ENCODE assay signal across 22 cellular contexts in the genomic region with DNA sequence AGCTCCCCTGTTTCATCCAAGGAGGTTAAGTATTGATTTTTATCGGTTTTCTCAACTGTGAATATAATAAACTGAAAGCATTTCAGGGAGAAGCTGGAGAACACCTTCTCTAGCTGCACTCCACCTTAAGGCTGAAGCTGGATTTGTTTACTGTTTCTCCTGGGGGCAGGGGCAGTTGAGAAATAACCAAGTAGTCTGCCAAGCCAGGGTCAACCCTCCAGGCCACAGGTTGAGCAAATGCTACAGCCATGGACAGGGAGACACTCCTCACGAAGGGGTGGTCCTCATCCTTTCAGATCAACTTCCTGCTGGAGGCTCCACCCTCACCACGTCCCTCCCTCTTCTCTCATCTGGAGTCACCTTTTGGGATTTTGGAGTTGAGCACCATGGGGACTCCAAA. TPM values are rescaled to one million over a fixed set of nuclear protein-coding genes. Genes with fewer than 3 reads are reported as not detected.
A peak's percentile ranks its signal among the peaks of the same experiment; 100 is the strongest.
DNase-seq lines count a peak whose midpoint lies in the region; ATAC-seq and TF ChIP-seq lines count a peak whose summit lies in the region.
"Had no signal": no experiment of that assay in that cellular context is flagged by ENCODE, and none has a peak within 500 bp of the region (broad histone marks: within the 10 kb centered on the region; RNA-seq: fewer than 3 reads in every experiment).

A gene with protein sequence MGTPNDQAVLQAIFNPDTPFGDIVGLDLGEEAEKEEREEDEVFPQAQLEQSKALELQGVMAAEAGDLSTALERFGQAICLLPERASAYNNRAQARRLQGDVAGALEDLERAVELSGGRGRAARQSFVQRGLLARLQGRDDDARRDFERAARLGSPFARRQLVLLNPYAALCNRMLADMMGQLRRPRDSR (plus strand): TSS at position 366 of the 400 bp plus-strand sequence. CDS start 21 bp downstream, at position 387.

- H3K27me3 ChIP-seq in right lobe of liver: no peaks in the 10 kb centered on the region
- H3K27me3 ChIP-seq: body of pancreas, colonic mucosa, uterus had no signal

- intact Hi-C loops in right lobe of liver (cut with DNase I): no loop called here

- no peaks in the 10 kb centered on the region for H3K9me3 Mint-ChIP-seq in activated naive CD8-positive, alpha-beta T cell treated with anti-CD3 and anti-CD28 coated beads, Interleukin-2, amount 10 ng/mL, durations not matched to agents 7 days and 5 days
- no peaks in the 10 kb centered on the region for H3K9me3 Mint-ChIP-seq in activated naive CD8-positive, alpha-beta T cell treated with anti-CD3 and anti-CD28 coated beads, Interleukin-2, amount 50 U/mL, for 24 hours
- H3K9me3 Mint-ChIP-seq in stimulated activated effector memory CD8-positive, alpha-beta T cell treated with anti-CD3 and anti-CD28 coated beads, Interleukin-12 subunit alpha, Interleukin-12 subunit beta, amount 100 ng/mL, for 72 hours: no peaks in the 10 kb centered on the region
- H3K9me3 Mint-ChIP-seq: activated CD4-positive, alpha-beta T cell treated with anti-CD3 and anti-CD28 coated beads, Interleukin-2, amount 10 ng/mL, durations not matched to agents 24 days and 14 days; immature natural killer cell had no signal

- peaks cover 0 to 71% (median 24%) of the 10 kb centered on the region in 4 donors for H3K4me1 ChIP-seq in right lobe of liver
- H3K4me1 ChIP-seq: uterus had no signal

- H3K4me3 ChIP-seq in right lobe of liver: peak within 1 kb of the TSS; percentile 27 to 75 (median 65)
- H3K4me3 ChIP-seq: body of pancreas, colonic mucosa, heart left ventricle, uterus had no signal

- H3K27me3 Mint-ChIP-seq in activated naive CD8-positive, alpha-beta T cell treated with anti-CD3 and anti-CD28 coated beads, Interleukin-2, amount 10 ng/mL, durations not matched to agents 7 days and 5 days: no peaks in the 10 kb centered on the region
- H3K27me3 Mint-ChIP-seq in activated naive CD8-positive, alpha-beta T cell treated with anti-CD3 and anti-CD28 coated beads, Interleukin-2, amount 50 U/mL, for 24 hours: no peaks in the 10 kb centered on the region
- H3K27me3 Mint-ChIP-seq: activated CD4-positive, alpha-beta T cell treated with anti-CD3 and anti-CD28 coated beads, Interleukin-2, amount 10 ng/mL, durations not matched to agents 24 days and 14 days had no signal

- peak; percentile 22 for TF ChIP-seq POLR2A in right lobe of liver (IDR thresholded peaks at IDR 0.05)

- H3K4me1 Mint-ChIP-seq in activated naive CD8-positive, alpha-beta T cell treated with anti-CD3 and anti-CD28 coated beads, Interleukin-2, amount 10 ng/mL, durations not matched to agents 7 days and 5 days: peaks cover 19% of the 10 kb centered on the region
- peaks cover 20% of the 10 kb centered on the region for H3K4me1 Mint-ChIP-seq in activated naive CD8-positive, alpha-beta T cell treated with anti-CD3 and anti-CD28 coated beads, Interleukin-2, amount 50 U/mL, for 24 hours
- peaks cover 36% of the 10 kb centered on the region for H3K4me1 Mint-ChIP-seq in stimulated activated effector memory CD8-positive, alpha-beta T cell treated with anti-CD3 and anti-CD28 coated beads, Interleukin-12 subunit alpha, Interleukin-12 subunit beta, amount 100 ng/mL, for 72 hours

- H3K36me3 Mint-ChIP-seq in activated naive CD8-positive, alpha-beta T cell treated with anti-CD3 and anti-CD28 coated beads, Interleukin-2, amount 10 ng/mL, durations not matched to agents 7 days and 5 days: peaks cover 8% of the 10 kb centered on the region
- H3K36me3 Mint-ChIP-seq in activated naive CD8-positive, alpha-beta T cell treated with anti-CD3 and anti-CD28 coated beads, Interleukin-2, amount 50 U/mL, for 24 hours (ENCODE audit: low read depth): peaks cover 9% of the 10 kb centered on the region
- peaks cover 74% of the 10 kb centered on the region for H3K36me3 Mint-ChIP-seq in stimulated activated effector memory CD8-positive, alpha-beta T cell treated with anti-CD3 and anti-CD28 coated beads, Interleukin-12 subunit alpha, Interleukin-12 subunit beta, amount 100 ng/mL, for 72 hours

- peaks cover 0 to 3% (median 2%) of the 10 kb centered on the region in 4 donors for H3K36me3 ChIP-seq in right lobe of liver
- H3K36me3 ChIP-seq: colonic mucosa, uterus had no signal

- WGBS in right lobe of liver (ENCODE audit: insufficient coverage, low coverage, low lambda C conversion rate, missing lambda C conversion rate): 27% methylated on average over 3 of the region's 3 CpGs

- peak within 1 kb of the TSS; percentile 37 to 94 (median 86) for H3K27ac ChIP-seq in right lobe of liver
- H3K27ac ChIP-seq: body of pancreas, colonic mucosa, heart left ventricle, uterus had no signal

- POLR2A ChIA-PET in activated naive CD8-positive, alpha-beta T cell treated with anti-CD3 and anti-CD28 coated beads, Interleukin-2, amount 10 ng/mL, durations not matched to agents 7 days and 5 days (lab: Charles Lee): no interaction called here

- no peak within 1 kb of the TSS for H3K4me3 Mint-ChIP-seq in activated naive CD8-positive, alpha-beta T cell treated with anti-CD3 and anti-CD28 coated beads, Interleukin-2, amount 10 ng/mL, durations not matched to agents 7 days and 5 days
- H3K4me3 Mint-ChIP-seq in activated naive CD8-positive, alpha-beta T cell treated with anti-CD3 and anti-CD28 coated beads, Interleukin-2, amount 50 U/mL, for 24 hours: no peak within 1 kb of the TSS
- no peak within 1 kb of the TSS for H3K4me3 Mint-ChIP-seq in stimulated activated effector memory CD8-positive, alpha-beta T cell treated with anti-CD3 and anti-CD28 coated beads, Interleukin-12 subunit alpha, Interleukin-12 subunit beta, amount 100 ng/mL, for 72 hours
- H3K4me3 Mint-ChIP-seq: activated CD4-positive, alpha-beta T cell treated with anti-CD3 and anti-CD28 coated beads, Interleukin-2, amount 10 ng/mL, durations not matched to agents 24 days and 14 days had no signal

- TF ChIP-seq CTCF in right lobe of liver (IDR thresholded peaks at IDR 0.05): no peak

- DNase-seq in activated naive CD8-positive, alpha-beta T cell treated with anti-CD3 and anti-CD28 coated beads, Interleukin-2, amount 10 ng/mL, durations not matched to agents 7 days and 5 days: no peak
- DNase-seq in activated naive CD8-positive, alpha-beta T cell treated with anti-CD3 and anti-CD28 coated beads, Interleukin-2, amount 50 U/mL, for 24 hours: no peak
- DNase-seq in amniotic epithelial cell (ENCODE audit: low read depth) (peak; percentile 40), right lobe of liver (peak; percentile 65 to 94 (median 88)), HUDEP-2 (lab: John Stamatoyannopoulos, UW; ENCODE audit: unreplicated experiment in 76 of 76) (no peak), NCI-H2227 (lab: John Stamatoyannopoulos, UW; ENCODE audit: unreplicated experiment) (no peak)
- DNase-seq in stimulated activated effector memory CD8-positive, alpha-beta T cell treated with anti-CD3 and anti-CD28 coated beads, Interleukin-12 subunit alpha, Interleukin-12 subunit beta, amount 100 ng/mL, for 72 hours (ENCODE audit: low spot score in 2 of 2): no peak
- DNase-seq: activated CD4-positive, alpha-beta T cell treated with anti-CD3 and anti-CD28 coated beads, Interleukin-2, amount 10 ng/mL, durations not matched to agents 24 days and 14 days; activated naive CD4-positive, alpha-beta T cell; body of pancreas; C1 segment of cervical spinal cord; colonic mucosa; heart left ventricle; immature natural killer cell; KG1; NCI-H1930; NCI-H446; stimulated activated CD8-positive, alpha-beta memory T cell treated with anti-CD3 and anti-CD28 coated beads, Interleukin-4, amount 100 ng/mL, for 48 hours; substantia nigra; uterus had no signal

- no peaks in the 10 kb centered on the region for H3K9me3 ChIP-seq in right lobe of liver
- H3K9me3 ChIP-seq: body of pancreas, colonic mucosa, heart left ventricle, uterus had no signal

- peak within 1 kb of the TSS; percentile 33 for H3K27ac Mint-ChIP-seq in activated naive CD8-positive, alpha-beta T cell treated with anti-CD3 and anti-CD28 coated beads, Interleukin-2, amount 10 ng/mL, durations not matched to agents 7 days and 5 days
- no peak within 1 kb of the TSS for H3K27ac Mint-ChIP-seq in activated naive CD8-positive, alpha-beta T cell treated with anti-CD3 and anti-CD28 coated beads, Interleukin-2, amount 50 U/mL, for 24 hours
- peak within 1 kb of the TSS; percentile 77 for H3K27ac Mint-ChIP-seq in stimulated activated effector memory CD8-positive, alpha-beta T cell treated with anti-CD3 and anti-CD28 coated beads, Interleukin-12 subunit alpha, Interleukin-12 subunit beta, amount 100 ng/mL, for 72 hours
- H3K27ac Mint-ChIP-seq: activated CD4-positive, alpha-beta T cell treated with anti-CD3 and anti-CD28 coated beads, Interleukin-2, amount 10 ng/mL, durations not matched to agents 24 days and 14 days had no signal

- no peak for ATAC-seq in activated naive CD8-positive, alpha-beta T cell treated with anti-CD3 and anti-CD28 coated beads, Interleukin-2, amount 10 ng/mL, durations not matched to agents 7 days and 5 days (ENCODE audit: low read depth)
- ATAC-seq in activated naive CD8-positive, alpha-beta T cell treated with anti-CD3 and anti-CD28 coated beads, Interleukin-2, amount 50 U/mL, for 24 hours: no peak
- ATAC-seq in right lobe of liver (peak; percentile 74 to 89 (median 78)), HG03469 (IDR thresholded peaks at IDR 0.05; ENCODE audit: unreplicated experiment) (no peak)
- ATAC-seq in stimulated activated effector memory CD8-positive, alpha-beta T cell treated with anti-CD3 and anti-CD28 coated beads, Interleukin-12 subunit alpha, Interleukin-12 subunit beta, amount 100 ng/mL, for 72 hours: no peak
- ATAC-seq: body of pancreas, heart left ventricle had no signal

RNA-seq across cellular contexts. Expression of the gene that starts here (rescaled TPM):
- total RNA-seq in activated naive CD8-positive, alpha-beta T cell treated with anti-CD3 and anti-CD28 coated beads, Interleukin-2, amount 10 ng/mL, durations not matched to agents 7 days and 5 days: 1 to 10 TPM in 1 of 2 experiments, under 1 TPM in 1; 0.68 to 1.0 TPM
- total RNA-seq in right lobe of liver: 10 to 100 TPM; 21.5 to 88.3 (median 50.6) TPM
- total RNA-seq: body of pancreas, RPMI7951 had no signal

Comparison
In these comparisons a context has a peak if more than half of its experiments do, and no peak if none do; other contexts are left out.
1. RNA of the gene that starts here (total RNA-seq): 21.5 to 88.3 TPM in right lobe of liver; 0.68 to 1.0 TPM in activated naive CD8-positive, alpha-beta T cell treated with anti-CD3 and anti-CD28 coated beads, Interleukin-2, amount 10 ng/mL, durations not matched to agents 7 days and 5 days; every median in the first group is over 10 times any median in the second.
2. ATAC-seq: peak in right lobe of liver (4 of 4); none in activated naive CD8-positive, alpha-beta T cell treated with anti-CD3 and anti-CD28 coated beads, Interleukin-2, amount 10 ng/mL, durations not matched to agents 7 days and 5 days (single experiment), activated naive CD8-positive, alpha-beta T cell treated with anti-CD3 and anti-CD28 coated beads, Interleukin-2, amount 50 U/mL, for 24 hours (single experiment), stimulated activated effector memory CD8-positive, alpha-beta T cell treated with anti-CD3 and anti-CD28 coated beads, Interleukin-12 subunit alpha, Interleukin-12 subunit beta, amount 100 ng/mL, for 72 hours (single experiment) and HG03469 (single experiment).
3. DNase-seq: peak in amniotic epithelial cell (single experiment) and right lobe of liver (3 of 3); none in activated naive CD8-positive, alpha-beta T cell treated with anti-CD3 and anti-CD28 coated beads, Interleukin-2, amount 10 ng/mL, durations not matched to agents 7 days and 5 days (single experiment), activated naive CD8-positive, alpha-beta T cell treated with anti-CD3 and anti-CD28 coated beads, Interleukin-2, amount 50 U/mL, for 24 hours (single experiment), stimulated activated effector memory CD8-positive, alpha-beta T cell treated with anti-CD3 and anti-CD28 coated beads, Interleukin-12 subunit alpha, Interleukin-12 subunit beta, amount 100 ng/mL, for 72 hours (0 of 2), HUDEP-2 (0 of 76) and NCI-H2227 (single experiment).